8 cellular contexts compared by ENCODE assay signal in genomic region chr16:28846080-28846932, GRCh38. TPM values are rescaled to one million over a fixed set of nuclear protein-coding genes. Genes with fewer than 3 reads are reported as not detected.
DNase-seq lines count a peak whose midpoint lies in the region; ATAC-seq and TF ChIP-seq lines count a peak whose summit lies in the region.

Gene TUFM (minus strand): TSS chr16:28846348. CDS start chr16:28846269, 79 bp downstream.

- no peaks in the 10 kb centered on the region for H3K9me3 ChIP-seq in osteoblast (ENCODE audit: low read depth, low read length)
- no peaks in the 10 kb centered on the region for H3K9me3 ChIP-seq in thymus (ENCODE audit: control insufficient read depth)

- H3K27ac ChIP-seq in osteoblast (ENCODE audit: low read depth, low read length) (peak within 1 kb of the TSS; percentile 86), thymus (ENCODE audit: low read depth) (peak within 1 kb of the TSS; percentile 82)

- peak within 1 kb of the TSS; percentile 96 for H3K27ac Mint-ChIP-seq in activated naive CD8-positive, alpha-beta T cell

- H2AFZ ChIP-seq in osteoblast (ENCODE audit: low read length) = peak within 1 kb of the TSS; percentile 97

- H3K9me3 Mint-ChIP-seq in activated naive CD8-positive, alpha-beta T cell (ENCODE audit: low read depth) = no peaks in the 10 kb centered on the region

- no peaks in the 10 kb centered on the region for H3K27me3 ChIP-seq in osteoblast (ENCODE audit: insufficient read depth, low read length)
- H3K27me3 ChIP-seq in thymus (ENCODE audit: control insufficient read depth, insufficient read depth) = no peaks in the 10 kb centered on the region

- peak; percentile 87 for ATAC-seq in HG02588 (IDR thresholded peaks at IDR 0.05; ENCODE audit: unreplicated experiment)

- H3K4me3 Mint-ChIP-seq in activated naive CD8-positive, alpha-beta T cell = peak within 1 kb of the TSS; percentile 97

- peaks cover 9% of the 10 kb centered on the region for H3K36me3 Mint-ChIP-seq in activated naive CD8-positive, alpha-beta T cell

- H3K4me3 ChIP-seq in osteoblast (ENCODE audit: insufficient read depth, low read length) (peak within 1 kb of the TSS; percentile 100), thymus (ENCODE audit: low read length) (peak within 1 kb of the TSS; percentile 79)

- H3K4me2 ChIP-seq in osteoblast (ENCODE audit: insufficient read depth, low read length) = peak within 1 kb of the TSS; percentile 100

- H3K4me1 ChIP-seq in osteoblast (ENCODE audit: insufficient read depth, low read length) (peaks cover 19% of the 10 kb centered on the region), thymus (ENCODE audit: control insufficient read depth, insufficient read depth, low read length) (peaks cover 9% of the 10 kb centered on the region)

- CTCF ChIA-PET in GM10248 (lab: Yijun Ruan, JAX) = interaction anchor here (1.0 to 6.1 kb wide), 12 partner anchors 8 to 100 kb away, joined by 3 to 53 read pairs (median 8); partner anchors contain the start of genes ATXN2L, RABEP2 and SH2B1

- peak; percentile 82 for TF ChIP-seq CTCF in GM10248 (IDR thresholded peaks at IDR 0.05; ENCODE audit: control extremely low read depth, extremely low read depth, low read depth, missing control alignments)
- peak; percentile 62 for TF ChIP-seq CTCF in osteoblast (IDR thresholded peaks at IDR 0.05; ENCODE audit: extremely low read depth, low read depth, low read length)

- H3K36me3 ChIP-seq in osteoblast (ENCODE audit: insufficient read depth, low read length) = peaks cover 30% of the 10 kb centered on the region
- H3K36me3 ChIP-seq in thymus (ENCODE audit: control insufficient read depth, insufficient read depth) = peaks cover 24% of the 10 kb centered on the region

- peaks cover 10% of the 10 kb centered on the region for H4K20me1 ChIP-seq in osteoblast (ENCODE audit: insufficient read depth, low read length)

- H3K27me3 Mint-ChIP-seq in activated naive CD8-positive, alpha-beta T cell = no peaks in the 10 kb centered on the region

- peaks cover 44% of the 10 kb centered on the region for H3K79me2 ChIP-seq in osteoblast (ENCODE audit: insufficient read depth, low read length)

- DNase-seq in GM10248 (ENCODE audit: extremely low spot score) (peak; percentile 98), NCI-H1092 (lab: John Stamatoyannopoulos, UW) (peak; percentile 98), SKM-1 (lab: John Stamatoyannopoulos, UW; ENCODE audit: unreplicated experiment) (peak; percentile 96), glomerular visceral epithelial cell (ENCODE audit: extremely low spot score) (peak; percentile 98), osteoblast (ENCODE audit: insufficient read length, low spot score, missing footprints) (peak; percentile 99)

- WGBS in thymus = under 1% methylated on average over 73 of the region's 73 CpGs

- H3K4me1 Mint-ChIP-seq in activated naive CD8-positive, alpha-beta T cell (ENCODE audit: low read depth) = peaks cover 30% of the 10 kb centered on the region

- POLR2A ChIA-PET in GM10248 (lab: Yijun Ruan, JAX) = interaction anchor here (0.5 to 1.4 kb wide), 8 partner anchors 9 to 94 kb away, joined by 3 to 13 read pairs (median 4); partner anchors contain the start of genes ATXN2L and CD19

RNA-seq across cellular contexts. Expression of gene TUFM, which starts in this region (rescaled TPM):
- 89.9 and 101 TPM in 2 replicates for total RNA-seq in osteoblast
- polyA plus RNA-seq in thymus = 208 TPM

Comparison
In these comparisons a context has a peak if more than half of its experiments do, and no peak if none do; other contexts are left out.
1. Peak in every context shown above with its lines: DNase-seq, ATAC-seq, H3K4me3 ChIP-seq and H3K27ac ChIP-seq.